8 cellular contexts compared by ENCODE assay signal in genomic region chr7:138865843-138866242, GRCh38.
A peak's percentile ranks its signal among the peaks of the same experiment; 100 is the strongest.
DNase-seq lines count a peak whose midpoint lies in the region; ATAC-seq and TF ChIP-seq lines count a peak whose summit lies in the region.

No MANE protein-coding gene starts in this region.

- no peak overlapping the region for H3K27ac ChIP-seq in colonic mucosa

- no peak overlapping the region for H3K4me3 ChIP-seq in cardiac fibroblast (replicated peaks in 1 of 2; ENCODE audit: low read depth in 2 of 2, low read length in 2 of 2)
- H3K4me3 ChIP-seq in colonic mucosa: no peak overlapping the region

- no peaks in the 10 kb centered on the region for H3K36me3 ChIP-seq in colonic mucosa

- no peak overlapping the region for H3K9ac ChIP-seq in colonic mucosa (ENCODE audit: low read depth in 2 of 2, low read length in 2 of 2)

- DNase-seq in stimulated activated CD4-positive, alpha-beta T cell treated with anti-CD3 and anti-CD28 coated beads, Interleukin-12 subunit alpha, Interleukin-12 subunit beta, amount 100 ng/mL, for 48 hours (ENCODE audit: low read depth in 2 of 3, low spot score in 1 of 3): peak in 2 of 3 donors; percentile 32 to 42
- DNase-seq in stimulated activated CD4-positive, alpha-beta T cell treated with anti-CD3 and anti-CD28 coated beads, Interleukin-4, amount 100 ng/mL, for 1 hour: no peak
- DNase-seq in RPMI8226: peak; percentile 32
- DNase-seq in cardiac fibroblast (ENCODE audit: low read depth in 2 of 2): no peak
- DNase-seq in amniotic stem cell (lab: John Stamatoyannopoulos, UW): no peak
- DNase-seq in NCI-H226: no peak
- DNase-seq in colonic mucosa: no peak

- TF ChIP-seq CTCF in cardiac fibroblast (IDR thresholded peaks at IDR 0.05; ENCODE audit: low read depth, low read length) (peak; percentile 35), colonic mucosa (IDR thresholded peaks at IDR 0.05) (no peak)

- intact Hi-C loops in colonic mucosa (cut with DNase I): no loop called here

- no peaks in the 10 kb centered on the region for H3K4me1 ChIP-seq in colonic mucosa

- no peaks in the 10 kb centered on the region for H3K27me3 ChIP-seq in colonic mucosa

- no peak for ATAC-seq in HG02759 (IDR thresholded peaks at IDR 0.05; ENCODE audit: unreplicated experiment)

- H3K9me3 ChIP-seq in colonic mucosa: no peaks in the 10 kb centered on the region

Comparison
In these comparisons a context has a peak if more than half of its experiments do, and no peak if none do; other contexts are left out.
1. DNase-seq: peak in stimulated activated CD4-positive, alpha-beta T cell treated with anti-CD3 and anti-CD28 coated beads, Interleukin-12 subunit alpha, Interleukin-12 subunit beta, amount 100 ng/mL, for 48 hours (2 of 3) and RPMI8226 (single experiment); none in stimulated activated CD4-positive, alpha-beta T cell treated with anti-CD3 and anti-CD28 coated beads, Interleukin-4, amount 100 ng/mL, for 1 hour (single experiment), cardiac fibroblast (0 of 2), amniotic stem cell (single experiment), NCI-H226 (single experiment) and colonic mucosa (single experiment).